Comparison of ENCODE assay signal across 23 cellular contexts in genomic region chr5:68296895-68297294, GRCh38.
"Had no signal": no experiment of that assay in that cellular context is flagged by ENCODE, and none has a peak within 500 bp of the region (broad histone marks: within the 10 kb centered on the region; RNA-seq: fewer than 3 reads in every experiment).

No MANE protein-coding gene starts in this region.

- H3K27ac Mint-ChIP-seq: activated CD4-positive, alpha-beta T cell treated with anti-CD3 and anti-CD28 coated beads for 36 hours; activated naive CD8-positive, alpha-beta T cell treated with anti-CD3 and anti-CD28 coated beads, Interleukin-2, amount 10 ng/mL, durations not matched to agents 7 days and 5 days; activated T-helper 1 cell treated with anti-CD3 and anti-CD28 coated beads, Interleukin-12 subunit alpha, Interleukin-12 subunit beta, Interleukin-2, Interleukin-4 antibody, amounts not matched to agents 30 ng/mL and 10 ng/mL and 1 ng/mL, durations not matched to agents 14 hours and 24 hours and 36 hours; endodermal cell; memory B cell; progenitor cell of endocrine pancreas; WTC11 had no signal

- H3K9me3 ChIP-seq: colonic mucosa, esophagus squamous epithelium, gastrocnemius medialis, sigmoid colon, suprapubic skin, transverse colon had no signal

- ATAC-seq: activated CD4-positive, alpha-beta T cell treated with anti-CD3 and anti-CD28 coated beads for 36 hours; gastrocnemius medialis; WTC11 had no signal

- H3K4me1 ChIP-seq: colonic mucosa had no signal

- H3K9me3 Mint-ChIP-seq: activated naive CD8-positive, alpha-beta T cell treated with anti-CD3 and anti-CD28 coated beads, Interleukin-2, amount 10 ng/mL, durations not matched to agents 7 days and 5 days; activated T-helper 1 cell treated with anti-CD3 and anti-CD28 coated beads, Interleukin-12 subunit alpha, Interleukin-12 subunit beta, Interleukin-2, Interleukin-4 antibody, amounts not matched to agents 30 ng/mL and 10 ng/mL and 1 ng/mL, durations not matched to agents 14 hours and 24 hours and 36 hours; endodermal cell; memory B cell; stimulated activated naive CD8-positive, alpha-beta T cell treated with anti-CD3 and anti-CD28 coated beads, Interleukin-15, Interleukin-2, amounts not matched to agents 100 ng/mL and 50 ng/mL, for 24 hours; WTC11 had no signal

- H3K27me3 ChIP-seq: colonic mucosa, esophagus squamous epithelium, gastrocnemius medialis, sigmoid colon, suprapubic skin, transverse colon had no signal

- H3K27me3 Mint-ChIP-seq: activated CD4-positive, alpha-beta T cell treated with anti-CD3 and anti-CD28 coated beads for 36 hours; activated naive CD8-positive, alpha-beta T cell treated with anti-CD3 and anti-CD28 coated beads, Interleukin-2, amount 10 ng/mL, durations not matched to agents 7 days and 5 days; memory B cell; progenitor cell of endocrine pancreas; stimulated activated naive CD8-positive, alpha-beta T cell treated with anti-CD3 and anti-CD28 coated beads, Interleukin-15, Interleukin-2, amounts not matched to agents 100 ng/mL and 50 ng/mL, for 24 hours had no signal

- H3K4me1 Mint-ChIP-seq: endodermal cell had no signal

- DNase-seq: activated CD4-positive, alpha-beta T cell treated with anti-CD3 and anti-CD28 coated beads for 36 hours; activated CD4-positive, alpha-beta T cell treated with anti-CD3 and anti-CD28 coated beads, Interleukin-2, amount 50 U/mL, for 48 hours; activated gamma-delta T cell treated with Interleukin-2 at 50 U/mL for 16 hours; activated naive CD8-positive, alpha-beta T cell treated with anti-CD3 and anti-CD28 coated beads, Interleukin-2, amount 10 ng/mL, durations not matched to agents 7 days and 5 days; amniotic stem cell; caudate nucleus; colonic mucosa; endodermal cell; esophagus squamous epithelium; gastrocnemius medialis; hippocampal formation; kidney glomerular epithelial cell; retina; sigmoid colon; stimulated activated CD4-positive, alpha-beta T cell treated with anti-CD3 and anti-CD28 coated beads, Interleukin-4, amount 100 ng/mL, for 1 hour; T-helper 9 cell; transverse colon had no signal

- H3K4me3 Mint-ChIP-seq: activated CD4-positive, alpha-beta T cell treated with anti-CD3 and anti-CD28 coated beads for 36 hours; activated naive CD8-positive, alpha-beta T cell treated with anti-CD3 and anti-CD28 coated beads, Interleukin-2, amount 10 ng/mL, durations not matched to agents 7 days and 5 days; activated T-helper 1 cell treated with anti-CD3 and anti-CD28 coated beads, Interleukin-12 subunit alpha, Interleukin-12 subunit beta, Interleukin-2, Interleukin-4 antibody, amounts not matched to agents 30 ng/mL and 10 ng/mL and 1 ng/mL, durations not matched to agents 14 hours and 24 hours and 36 hours; endodermal cell; memory B cell; stimulated activated naive CD8-positive, alpha-beta T cell treated with anti-CD3 and anti-CD28 coated beads, Interleukin-15, Interleukin-2, amounts not matched to agents 100 ng/mL and 50 ng/mL, for 24 hours; WTC11 had no signal

- H3K27ac ChIP-seq: colonic mucosa, esophagus squamous epithelium, gastrocnemius medialis, sigmoid colon, suprapubic skin, transverse colon had no signal

- H3K4me3 ChIP-seq: colonic mucosa, esophagus squamous epithelium, gastrocnemius medialis, sigmoid colon, suprapubic skin, transverse colon had no signal
